In genomic region chr2:207558106-207558505, GRCh38 we compare ENCODE assay signal across 1 cellular context.
A peak's percentile ranks its signal among the peaks of the same experiment; 100 is the strongest.
TF ChIP-seq lines count a peak whose summit lies in the region.

No MANE protein-coding gene starts in this region.

TF ChIP-seq in HEK293, 187 proteins besides CTCF, POLR2A, EP300 and RAD21 (continued from another document):
- TF ChIP-seq PRDM6 (tag by site-specific recombination; IDR thresholded peaks at IDR 0.05) (0 out of 2 replicates have a peak, but pooled peaks have one; percentile 9), ZNF791 (tag by site-specific recombination; IDR thresholded peaks at IDR 0.05) (no peak), FEZF1 (tag by site-specific recombination; IDR thresholded peaks at IDR 0.05) (0 out of 2 replicates have a peak, but pooled peaks have one; percentile 7), ZNF394 (tag by site-specific recombination; IDR thresholded peaks at IDR 0.05; ENCODE audit: borderline replicate concordance) (no peak), ZBTB6 (tag by site-specific recombination; IDR thresholded peaks at IDR 0.05) (no peak)
